Comparison of ENCODE assay signal across 23 cellular contexts in genomic region chr5:180382926-180383325, GRCh38. TPM values are rescaled to one million over a fixed set of nuclear protein-coding genes. Genes with fewer than 3 reads are reported as not detected.
DNase-seq lines count a peak whose midpoint lies in the region; FAIRE-seq and TF ChIP-seq lines count a peak whose summit lies in the region.
"Had no signal": no experiment of that assay in that cellular context is flagged by ENCODE, and none has a peak within 500 bp of the region (broad histone marks: within the 10 kb centered on the region; RNA-seq: fewer than 3 reads in every experiment).

No MANE protein-coding gene starts in this region.

- no peak for TF ChIP-seq POLR2A in spleen (IDR thresholded peaks at IDR 0.05)

- intact Hi-C loops in spleen (cut with DNase I; ENCODE audit: low total_unique reads): no loop called here

- H3K4me3 ChIP-seq in BLaER1 (no peak overlapping the region), astrocyte (ENCODE audit: insufficient read depth, low read depth, low read length) (no peak overlapping the region), neuronal stem cell (ENCODE audit: low read length in 2 of 2) (no peak overlapping the region), spleen (no peak overlapping the region), BE2C (ENCODE audit: low read depth, low read length) (no peak overlapping the region)
- H3K4me3 ChIP-seq: A549, GM12878, GM23248 had no signal

- no CpG with 5 or more reads among the region's 8 CpGs for WGBS in neuronal stem cell (ENCODE audit: extremely low coverage in 2 of 2, insufficient read length in 2 of 2, insufficient replicate concordance in 1 of 2), 2 donors
- WGBS in spleen, 5 donors: 83 to 96% (median 91%) methylated on average over 7 to 8 of the region's 8 CpGs

- no peak overlapping the region for H2BK5ac ChIP-seq in neuronal stem cell (ENCODE audit: low read length)

- H2AK5ac ChIP-seq in neuronal stem cell (ENCODE audit: low read depth, low read length): peak overlapping the region; percentile 1

- H3K4me1 ChIP-seq in BLaER1 (peaks cover 29% of the 10 kb centered on the region), astrocyte (ENCODE audit: insufficient read depth, low read length) (no peaks in the 10 kb centered on the region), neuronal stem cell (ENCODE audit: control insufficient read depth in 2 of 2, insufficient read depth in 1 of 2, low read depth in 1 of 2, low read length in 2 of 2) (no peaks in the 10 kb centered on the region), spleen (no peaks in the 10 kb centered on the region), BE2C (peaks cover 9% of the 10 kb centered on the region)
- H3K4me1 ChIP-seq: A549 had no signal

- H3K79me2 ChIP-seq in astrocyte (ENCODE audit: insufficient read depth, low read length): no peaks in the 10 kb centered on the region

- H4K91ac ChIP-seq in neuronal stem cell (ENCODE audit: low read depth, low read length, poor library complexity): no peak overlapping the region

- H3K27ac Mint-ChIP-seq in astrocyte (ENCODE audit: unreplicated experiment): peak overlapping the region; percentile 26
- H3K27ac Mint-ChIP-seq: CD14-positive monocyte; CD4-positive, alpha-beta T cell had no signal

- H3K36me3 ChIP-seq in BLaER1 (no peaks in the 10 kb centered on the region), astrocyte (ENCODE audit: insufficient read depth, low read length) (no peaks in the 10 kb centered on the region), neuronal stem cell (replicated peaks in 1 of 2; ENCODE audit: control insufficient read depth in 2 of 2, insufficient read depth in 2 of 2, low read length in 2 of 2) (no peaks in the 10 kb centered on the region), spleen (no peaks in the 10 kb centered on the region), BE2C (no peaks in the 10 kb centered on the region)

- peaks cover 2% of the 10 kb centered on the region for H3K9me3 Mint-ChIP-seq in astrocyte (ENCODE audit: unreplicated experiment)
- H3K9me3 Mint-ChIP-seq: CD4-positive, alpha-beta T cell; CD8-positive, alpha-beta memory T cell had no signal

- H4K8ac ChIP-seq in neuronal stem cell (ENCODE audit: low read depth, low read length): no peak overlapping the region

- H3K27ac ChIP-seq in BLaER1 (0 out of 2 replicates have a peak overlapping the region, but pooled peaks have one; percentile 71), astrocyte (ENCODE audit: low read depth, low read length) (no peak overlapping the region), neuronal stem cell (replicated peaks; ENCODE audit: low read length) (no peak overlapping the region), spleen (no peak overlapping the region)
- H3K27ac ChIP-seq: A549, GM23248 had no signal

- H2BK120ac ChIP-seq in neuronal stem cell (ENCODE audit: low read depth, low read length): peak overlapping the region; percentile 26

- H2AFZ ChIP-seq in astrocyte (ENCODE audit: low read depth, low read length) (no peak overlapping the region), neuronal stem cell (ENCODE audit: low read length) (no peak overlapping the region)
- H2AFZ ChIP-seq: GM23248 had no signal

- H3K27me3 ChIP-seq in BLaER1: no peaks in the 10 kb centered on the region
- H3K27me3 ChIP-seq in astrocyte (ENCODE audit: insufficient read depth, low read length): no peaks in the 10 kb centered on the region
- H3K27me3 ChIP-seq in neuronal stem cell (ENCODE audit: control insufficient read depth in 3 of 3, insufficient read depth in 3 of 3, low read depth in 1 of 3, low read length in 3 of 3): peaks cover 0 to 18% (median 0%) of the 10 kb centered on the region in 3 experiments
- H3K27me3 ChIP-seq in spleen (replicated peaks in 1 of 7): peaks cover 0 to 24% (median 0%) of the 10 kb centered on the region in 7 donors
- no peaks in the 10 kb centered on the region for H3K27me3 ChIP-seq in BE2C

- H2BK15ac ChIP-seq in neuronal stem cell (ENCODE audit: low read length): no peak overlapping the region

- H3K4ac ChIP-seq in neuronal stem cell (ENCODE audit: low read length): peak overlapping the region; percentile 66

- H3K4me3 Mint-ChIP-seq in astrocyte (ENCODE audit: unreplicated experiment): no peak overlapping the region
- H3K4me3 Mint-ChIP-seq: CD14-positive monocyte; CD4-positive, alpha-beta T cell; CD8-positive, alpha-beta memory T cell; H9 had no signal

- H4K20me1 ChIP-seq in BLaER1: no peaks in the 10 kb centered on the region
- no peaks in the 10 kb centered on the region for H4K20me1 ChIP-seq in astrocyte (ENCODE audit: insufficient read depth, low read length)

- H3K9ac ChIP-seq in BLaER1 (no peak overlapping the region), astrocyte (ENCODE audit: low read length) (no peak overlapping the region), neuronal stem cell (ENCODE audit: low read depth, low read length, poor library complexity) (no peak overlapping the region)
- H3K9ac ChIP-seq: GM23248 had no signal

- FAIRE-seq in astrocyte (lab: Jason Lieb, UNC): no peak
- FAIRE-seq: A549, D721Med, GM12878, GM19239 had no signal

- H3K9me3 ChIP-seq in BLaER1 (no peaks in the 10 kb centered on the region), astrocyte (ENCODE audit: insufficient read depth, low read depth, low read length) (no peaks in the 10 kb centered on the region), neuronal stem cell (replicated peaks in 1 of 2; ENCODE audit: control insufficient read depth in 2 of 2, insufficient read depth in 1 of 2, low read depth in 1 of 2, low read length in 2 of 2) (peaks cover 0 to 2% of the 10 kb centered on the region in 2 donors), spleen (no peaks in the 10 kb centered on the region), BE2C (no peaks in the 10 kb centered on the region)
- H3K9me3 ChIP-seq: A549 had no signal

- H3K4me1 Mint-ChIP-seq in astrocyte (ENCODE audit: low read depth, unreplicated experiment): no peaks in the 10 kb centered on the region
- H3K4me1 Mint-ChIP-seq: CD14-positive monocyte; CD8-positive, alpha-beta memory T cell had no signal

- H3K36me3 Mint-ChIP-seq in astrocyte (ENCODE audit: low read depth, unreplicated experiment): no peaks in the 10 kb centered on the region
- H3K36me3 Mint-ChIP-seq: CD14-positive monocyte; CD8-positive, alpha-beta memory T cell had no signal

- no peak overlapping the region for H3K4me2 ChIP-seq in BLaER1
- no peak overlapping the region for H3K4me2 ChIP-seq in astrocyte (ENCODE audit: low read length)
- no peak overlapping the region for H3K4me2 ChIP-seq in neuronal stem cell (ENCODE audit: insufficient read depth, low read length, poor library complexity, severe bottlenecking)
- H3K4me2 ChIP-seq: A549 had no signal

- peak overlapping the region; percentile 46 for H2BK12ac ChIP-seq in neuronal stem cell (ENCODE audit: low read length)

- H3K27me3 Mint-ChIP-seq in astrocyte (ENCODE audit: low read depth, unreplicated experiment): peaks cover 22% of the 10 kb centered on the region

- no peak for TF ChIP-seq CTCF in astrocyte (IDR thresholded peaks at IDR 0.05; ENCODE audit: insufficient read depth, low read depth, low read length)
- no peak for TF ChIP-seq CTCF in spleen (IDR thresholded peaks at IDR 0.05 in 8 of 11, conservative IDR thresholded peaks at IDR 0.05 in 3 of 11)
- TF ChIP-seq CTCF in BE2C (IDR thresholded peaks at IDR 0.05; ENCODE audit: low read depth, low read length): no peak

- DNase-seq in astrocyte (ENCODE audit: low read depth): no peak
- DNase-seq in neuronal stem cell (ENCODE audit: low spot score): no peak
- DNase-seq in spleen: peak; percentile 41
- DNase-seq in NOMO-1 (lab: John Stamatoyannopoulos, UW; ENCODE audit: unreplicated experiment in 2 of 2): no peak
- DNase-seq in activated effector memory CD4-positive, alpha-beta T cell treated with Interleukin-2 at 50 U/mL for 16 hours: no peak
- no peak for DNase-seq in BE2C
- DNase-seq: 8988T; ACHN; AML-193; CD4-positive, alpha-beta T cell; CD8-positive, alpha-beta memory T cell; DMS 273 treated with DMSO at 0.1 percent for 48 hours; DMS79; EL; GDM1; GM23248; H9 had no signal

- no peak overlapping the region for H3K18ac ChIP-seq in neuronal stem cell (ENCODE audit: low read length)

- H3K23ac ChIP-seq in neuronal stem cell (ENCODE audit: low read depth, low read length, poor library complexity): no peak overlapping the region

- no peaks in the 10 kb centered on the region for H3K79me1 ChIP-seq in neuronal stem cell (ENCODE audit: low read depth, low read length)

- H3K14ac ChIP-seq in neuronal stem cell (ENCODE audit: low read length): peak overlapping the region; percentile 17

RNA-seq across cellular contexts. Expression of gene GFPT2, which starts 29.8 kb away (rescaled TPM):
- total RNA-seq in astrocyte: 14.6 and 19.0 TPM in 2 replicates
- 17.6 TPM for polyA plus RNA-seq in neuronal stem cell (2013, experiment 1 of 2)
- polyA plus RNA-seq in neuronal stem cell (2013, experiment 2 of 2): 16.4 TPM
- total RNA-seq in spleen: 1 to 10 TPM; 1.2 to 4.7 (median 2.0) TPM
- polyA plus RNA-seq in spleen: 1 to 10 TPM; 1.2 to 1.5 (median 1.5) TPM
- polyA plus RNA-seq in BE2C (2012; ENCODE audit: insufficient read depth, insufficient read length, low read depth): 0.25 TPM
- polyA plus RNA-seq: CD14-positive monocyte had no signal
